ENCODE assay signal across 15 cellular contexts in genomic region chr18:23209031-23209430, GRCh38.
DNase-seq lines count a peak whose midpoint lies in the region; ATAC-seq and TF ChIP-seq lines count a peak whose summit lies in the region.
"Had no signal": no experiment of that assay in that cellular context is flagged by ENCODE, and none has a peak within 500 bp of the region (broad histone marks: within the 10 kb centered on the region; RNA-seq: fewer than 3 reads in every experiment).

No MANE protein-coding gene starts in this region.

- no peak for DNase-seq in activated CD4-positive, CD25-positive, alpha-beta regulatory T cell (lab: John Stamatoyannopoulos, UW)
- DNase-seq in EL = peak; percentile 15
- DNase-seq in lower lobe of right lung = no peak
- DNase-seq in medulla oblongata (ENCODE audit: extremely low spot score) = no peak
- DNase-seq: 8988T; effector CD4-positive, alpha-beta T cell; SK-N-SH had no signal

- no peaks in the 10 kb centered on the region for H3K9me3 ChIP-seq in lower lobe of right lung
- H3K9me3 ChIP-seq: SK-N-SH had no signal

- intact Hi-C loops in lower lobe of right lung (cut with DNase I) = no loop called here

- H3K36me3 Mint-ChIP-seq in activated naive CD8-positive, alpha-beta T cell = peaks cover 3% of the 10 kb centered on the region
- H3K36me3 Mint-ChIP-seq: CD4-positive, CD25-positive, alpha-beta regulatory T cell had no signal

- H3K27ac Mint-ChIP-seq in activated naive CD8-positive, alpha-beta T cell = peak overlapping the region; percentile 54
- H3K27ac Mint-ChIP-seq: CD4-positive, CD25-positive, alpha-beta regulatory T cell; progenitor cell of endocrine pancreas had no signal

- peaks cover 4% of the 10 kb centered on the region for H3K9me3 Mint-ChIP-seq in activated naive CD8-positive, alpha-beta T cell (ENCODE audit: low read depth)

- H3K27ac ChIP-seq in lower lobe of right lung = no peak overlapping the region

- TF ChIP-seq CTCF in lower lobe of right lung (IDR thresholded peaks at IDR 0.05) = no peak

- no peaks in the 10 kb centered on the region for H3K27me3 ChIP-seq in lower lobe of right lung (ENCODE audit: low read depth)
- H3K27me3 ChIP-seq: upper lobe of left lung had no signal

- no peak overlapping the region for H3K4me3 ChIP-seq in lower lobe of right lung
- H3K4me3 ChIP-seq: upper lobe of left lung had no signal

- H3K4me1 ChIP-seq in lower lobe of right lung = peaks cover 24% of the 10 kb centered on the region

- H3K27me3 Mint-ChIP-seq in activated naive CD8-positive, alpha-beta T cell = peaks cover 2% of the 10 kb centered on the region
- H3K27me3 Mint-ChIP-seq: progenitor cell of endocrine pancreas had no signal

- peaks cover 3% of the 10 kb centered on the region for H3K4me1 Mint-ChIP-seq in activated naive CD8-positive, alpha-beta T cell (ENCODE audit: low read depth)

- H3K4me3 Mint-ChIP-seq in activated naive CD8-positive, alpha-beta T cell = no peak overlapping the region

- H3K36me3 ChIP-seq in lower lobe of right lung = peaks cover 3% of the 10 kb centered on the region

- peak; percentile 70 to 80 for ATAC-seq in activated CD4-positive, CD25-positive, alpha-beta regulatory T cell treated with anti-CD3 and anti-CD28 coated beads, Interleukin-2, amount 50 U/mL, for 24 hours
- ATAC-seq in lower lobe of right lung (peak; percentile 83 to 93), HG02623 (IDR thresholded peaks at IDR 0.05; ENCODE audit: unreplicated experiment) (no peak), HG03135 (IDR thresholded peaks at IDR 0.05; ENCODE audit: unreplicated experiment) (no peak)
- ATAC-seq: left lobe of liver had no signal

Comparison
In these comparisons a context has a peak if more than half of its experiments do, and no peak if none do; other contexts are left out.
1. ATAC-seq: peak in activated CD4-positive, CD25-positive, alpha-beta regulatory T cell treated with anti-CD3 and anti-CD28 coated beads, Interleukin-2, amount 50 U/mL, for 24 hours (2 of 2) and lower lobe of right lung (2 of 2); none in HG02623 (single experiment) and HG03135 (single experiment).